In genomic region chr19:15125232-15126067, GRCh38 we compare ENCODE assay signal across 1 cellular context.
TF ChIP-seq lines count a peak whose summit lies in the region.

No MANE protein-coding gene starts in this region.

TF ChIP-seq in HEK293, 187 proteins besides CTCF, POLR2A, EP300 and RAD21 (continued from another document and continues in another):
- TF ChIP-seq ZNF704 (tag by site-specific recombination; IDR thresholded peaks at IDR 0.05) = no peak
- no peak for TF ChIP-seq ZNF114 (tag by site-specific recombination; IDR thresholded peaks at IDR 0.05)
- TF ChIP-seq ZNF16 (tag by site-specific recombination; IDR thresholded peaks at IDR 0.05; ENCODE audit: low read depth) = no peak
- TF ChIP-seq ZNF548 (tag by site-specific recombination; IDR thresholded peaks at IDR 0.05) = peak; percentile 50; the same call in 1 of the 2 replicates
- TF ChIP-seq ZNF394 (tag by site-specific recombination; IDR thresholded peaks at IDR 0.05; ENCODE audit: borderline replicate concordance) = peak; percentile 38; the same call in 1 of the 2 replicates
- no peak for TF ChIP-seq PRDM1 (tag by site-specific recombination; IDR thresholded peaks at IDR 0.05)
- 0 out of 2 replicates have a peak, but pooled peaks have one; percentile 13 for TF ChIP-seq YY2 (tag by site-specific recombination; IDR thresholded peaks at IDR 0.05)
- TF ChIP-seq ZBTB26 (tag by site-specific recombination; optimal IDR thresholded peaks at IDR 0.05) = peak; percentile 94
- TF ChIP-seq YY1 (tag by site-specific recombination; IDR thresholded peaks at IDR 0.05) = peak; percentile 79; the same call in 1 of the 2 replicates
- peak; percentile 89; the same call in 1 of the 2 replicates for TF ChIP-seq KLF17 (tag by site-specific recombination; IDR thresholded peaks at IDR 0.05)
- no peak for TF ChIP-seq ZNF488 (tag by site-specific recombination; IDR thresholded peaks at IDR 0.05)
- TF ChIP-seq SALL2 (tag by site-specific recombination; IDR thresholded peaks at IDR 0.05; ENCODE audit: borderline replicate concordance) = no peak
- TF ChIP-seq ZNF133 (tag by site-specific recombination; IDR thresholded peaks at IDR 0.05) = no peak
- no peak for TF ChIP-seq ZNF837 (tag by site-specific recombination; IDR thresholded peaks at IDR 0.05)
- TF ChIP-seq ZNF580 (tag by site-specific recombination; IDR thresholded peaks at IDR 0.05) = peak; percentile 68; the same call in 1 of the 2 replicates
- TF ChIP-seq ZNF2 (tag by site-specific recombination; IDR thresholded peaks at IDR 0.05) = peak; percentile 67; the same call in 1 of the 2 replicates
- TF ChIP-seq ZBTB6 (tag by site-specific recombination; IDR thresholded peaks at IDR 0.05) = 0 out of 2 replicates have a peak, but pooled peaks have one; percentile 20
- TF ChIP-seq ZBTB20 (tag by site-specific recombination; IDR thresholded peaks at IDR 0.05) = peak; percentile 93
- TF ChIP-seq ZNF48 (tag by site-specific recombination; IDR thresholded peaks at IDR 0.05) = no peak
- TF ChIP-seq PRDM6 (tag by site-specific recombination; IDR thresholded peaks at IDR 0.05) = no peak
- peak; percentile 90 for TF ChIP-seq SP3 (tag by site-specific recombination; IDR thresholded peaks at IDR 0.05)
- peak; percentile 76 for TF ChIP-seq ZNF639 (tag by site-specific recombination; IDR thresholded peaks at IDR 0.05)
- TF ChIP-seq HOXD13 (CRISPR knock-in tag; IDR thresholded peaks at IDR 0.05; ENCODE audit: borderline replicate concordance) = no peak
- no peak for TF ChIP-seq ZBTB49 (tag by site-specific recombination; IDR thresholded peaks at IDR 0.05; ENCODE audit: low read depth)
- TF ChIP-seq ZNF513 (tag by site-specific recombination; IDR thresholded peaks at IDR 0.05) = no peak
- TF ChIP-seq WT1 (tag by site-specific recombination; IDR thresholded peaks at IDR 0.05) = 0 out of 2 replicates have a peak, but pooled peaks have one; percentile 33
- no peak for TF ChIP-seq ZNF280C (tag by site-specific recombination; IDR thresholded peaks at IDR 0.05)
- TF ChIP-seq ZNF184 (tag by site-specific recombination; IDR thresholded peaks at IDR 0.05) = no peak
- no peak for TF ChIP-seq ZNF768 (tag by site-specific recombination; IDR thresholded peaks at IDR 0.05)
- no peak for TF ChIP-seq TCF7L2 (IDR thresholded peaks at IDR 0.05; ENCODE audit: borderline replicate concordance, low read depth, low read length)
- TF ChIP-seq EGR2 (tag by site-specific recombination; IDR thresholded peaks at IDR 0.05; ENCODE audit: low read depth) = peak; percentile 90
- TF ChIP-seq ZNF335 (tag by site-specific recombination; conservative IDR thresholded peaks at IDR 0.05) = peak; percentile 96
- TF ChIP-seq ZNF169 (tag by site-specific recombination; IDR thresholded peaks at IDR 0.05) = no peak
- TF ChIP-seq ZNF202 (tag by site-specific recombination; IDR thresholded peaks at IDR 0.05; ENCODE audit: borderline replicate concordance) = no peak
- TF ChIP-seq ZNF621 (tag by site-specific recombination; IDR thresholded peaks at IDR 0.05) = no peak
- no peak for TF ChIP-seq ZNF558 (tag by site-specific recombination; IDR thresholded peaks at IDR 0.05)
- no peak for TF ChIP-seq ZNF791 (tag by site-specific recombination; IDR thresholded peaks at IDR 0.05)
- TF ChIP-seq SP2 (tag by site-specific recombination; IDR thresholded peaks at IDR 0.05) = peak; percentile 89
- peak; percentile 96; the same call in 1 of the 2 replicates for TF ChIP-seq ZNF777 (tag by site-specific recombination; IDR thresholded peaks at IDR 0.05; ENCODE audit: borderline replicate concordance)
- TF ChIP-seq ZNF654 (tag by site-specific recombination; IDR thresholded peaks at IDR 0.05; ENCODE audit: low read depth) = no peak
- TF ChIP-seq ZBTB8A (tag by site-specific recombination; IDR thresholded peaks at IDR 0.05) = peak; percentile 85
- peak; percentile 29; the same call in 1 of the 2 replicates for TF ChIP-seq ZNF391 (tag by site-specific recombination; IDR thresholded peaks at IDR 0.05; ENCODE audit: borderline replicate concordance, low read depth)
- TF ChIP-seq ZNF324 (tag by site-specific recombination; IDR thresholded peaks at IDR 0.05) = peak; percentile 80
- no peak for TF ChIP-seq ZNF302 (tag by site-specific recombination; IDR thresholded peaks at IDR 0.05; ENCODE audit: low read depth)
- no peak for TF ChIP-seq REPIN1 (tag by site-specific recombination; IDR thresholded peaks at IDR 0.05; ENCODE audit: low read depth)
- no peak for TF ChIP-seq ZSCAN30 (tag by site-specific recombination; IDR thresholded peaks at IDR 0.05)
- TF ChIP-seq ZNF658 (tag by site-specific recombination; IDR thresholded peaks at IDR 0.05) = no peak
- peak; percentile 96 for TF ChIP-seq ZFP69B (tag by site-specific recombination; IDR thresholded peaks at IDR 0.05)
- peak; percentile 65 for TF ChIP-seq INSM2 (tag by site-specific recombination; IDR thresholded peaks at IDR 0.05)
- TF ChIP-seq ZXDB (tag by site-specific recombination; IDR thresholded peaks at IDR 0.05) = peak; percentile 97
